ENCODE assay signal across 8 cellular contexts in the genomic region with DNA sequence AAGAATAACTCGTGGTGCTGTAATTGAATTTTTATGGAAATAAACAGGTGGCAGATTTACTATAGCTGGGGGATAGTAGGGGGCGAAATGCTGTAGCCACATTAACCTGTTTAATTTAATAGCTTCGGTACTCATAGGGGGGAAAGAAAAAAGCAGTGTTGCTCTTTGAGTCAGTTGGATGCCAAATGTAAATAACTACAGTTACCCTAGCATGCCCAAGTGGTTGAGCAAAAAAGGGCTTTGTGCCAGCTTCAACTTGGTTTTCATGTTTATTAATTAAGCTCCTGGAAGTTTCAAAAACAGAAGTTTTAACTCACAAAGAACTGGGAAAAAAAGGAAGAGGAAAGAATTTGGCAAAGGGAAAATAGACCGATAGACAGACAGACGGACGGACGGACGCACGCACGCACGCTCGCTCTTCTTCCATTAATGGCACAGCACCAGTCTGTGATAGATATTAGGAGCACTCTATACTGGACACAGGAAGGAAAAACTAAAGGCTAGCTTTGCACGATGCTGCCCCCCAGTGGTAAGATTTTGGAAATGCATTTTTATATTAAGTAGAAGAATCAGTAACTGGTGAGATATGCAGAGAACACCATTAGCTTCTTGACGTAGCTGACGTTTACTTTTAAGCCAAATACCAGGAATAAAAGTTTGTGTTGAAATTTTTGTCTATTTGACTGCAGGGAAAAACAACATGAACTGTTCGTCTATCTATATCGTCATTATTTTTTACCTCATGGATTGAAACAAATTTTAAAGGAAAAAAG.
DNase-seq lines count a peak whose midpoint lies in the region; ATAC-seq and FAIRE-seq lines count a peak whose summit lies in the region.

No MANE protein-coding gene starts in this region.

- DNase-seq in COR-L47 (lab: John Stamatoyannopoulos, UW) (peak; percentile 54), NCI-H2029 (lab: John Stamatoyannopoulos, UW) (peak; percentile 36), fibroblast of the conjunctiva (ENCODE audit: low read depth) (peak; percentile 75), non-pigmented ciliary epithelial cell (ENCODE audit: low read depth) (peak; percentile 51), activated gamma-delta T cell treated with Interleukin-2 at 50 U/mL for 16 hours (no peak)

- peak; percentile 89 for FAIRE-seq in TTC549 (lab: Jason Lieb, UNC)

- peak; percentile 93 for ATAC-seq in GM18867 (IDR thresholded peaks at IDR 0.05; ENCODE audit: unreplicated experiment)
- peak; percentile 86 for ATAC-seq in HG03039 (IDR thresholded peaks at IDR 0.05; ENCODE audit: unreplicated experiment)
